In the genomic region with DNA sequence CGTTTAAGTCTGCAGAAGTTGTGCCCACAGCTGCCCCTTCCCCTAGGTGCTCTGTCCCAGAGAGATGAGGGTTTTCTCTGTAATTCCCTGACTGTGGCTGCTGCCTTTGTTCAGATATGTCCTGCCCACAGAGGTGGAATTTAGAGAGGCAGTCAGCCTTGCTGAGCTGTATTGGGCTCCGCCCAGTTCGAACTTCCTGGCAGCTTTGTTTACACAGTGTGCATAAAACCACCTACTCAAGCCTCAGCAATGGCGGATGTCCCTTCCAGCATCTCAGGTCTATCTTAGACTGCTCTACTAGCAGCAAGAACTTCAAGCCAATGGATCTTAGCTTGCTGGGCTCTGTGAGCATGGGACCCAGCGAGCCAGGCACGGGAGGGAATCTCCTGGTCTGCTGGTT, we compare ENCODE assay signal across 23 cellular contexts. TPM values are rescaled to one million over a fixed set of nuclear protein-coding genes. Genes with fewer than 3 reads are reported as not detected.
DNase-seq lines count a peak whose midpoint lies in the region; ATAC-seq and TF ChIP-seq lines count a peak whose summit lies in the region.
"Had no signal": no experiment of that assay in that cellular context is flagged by ENCODE, and none has a peak within 500 bp of the region (broad histone marks: within the 10 kb centered on the region; RNA-seq: fewer than 3 reads in every experiment).

No MANE protein-coding gene starts in this region.

- H3K36me3 ChIP-seq in adrenal gland (replicated peaks in 1 of 2): no peaks in the 10 kb centered on the region
- H3K36me3 ChIP-seq: BLaER1, Peyer's patch, upper lobe of left lung had no signal

- H3K4me1 ChIP-seq in adrenal gland (replicated peaks in 1 of 2): no peaks in the 10 kb centered on the region
- H3K4me1 ChIP-seq: BLaER1, Peyer's patch had no signal

- no peak overlapping the region for H3K27ac ChIP-seq in adrenal gland
- H3K27ac ChIP-seq: BLaER1, Peyer's patch, upper lobe of left lung had no signal

- DNase-seq in NCI-H1417 (lab: John Stamatoyannopoulos, UW) (peak in 2 of 3 experiments; percentile 19 to 58), NCI-H1417 treated with DMSO at 0.1 percent for 48 hours (lab: John Stamatoyannopoulos, UW) (no peak), DMS53 treated with DMSO at 0.1 percent for 48 hours (lab: John Stamatoyannopoulos, UW; ENCODE audit: unreplicated experiment) (peak; percentile 69), RPMI8226 (peak; percentile 32), kidney tubule cell (ENCODE audit: low spot score) (peak; percentile 66), adrenal gland (no peak)
- DNase-seq in stimulated activated CD4-positive, alpha-beta T cell treated with anti-CD3 and anti-CD28 coated beads, Interleukin-4, amount 100 ng/mL, for 1 hour: no peak
- DNase-seq: 8988T; activated CD8-positive, alpha-beta memory T cell treated with anti-CD3 and anti-CD28 coated beads for 24 hours; aorta; DMS 273 treated with DMSO at 0.1 percent for 48 hours; H7; NCI-H187 treated with DMSO at 0.1 percent for 48 hours; NCI-H524 treated with DMSO at 0.1 percent for 48 hours; Peyer's patch; retina; stimulated activated CD4-positive, alpha-beta T cell treated with anti-CD3 and anti-CD28 coated beads, Interleukin-15, amount 100 ng/mL, for 24 hours; stimulated activated naive CD4-positive, alpha-beta T cell had no signal

- H3K27me3 ChIP-seq in adrenal gland: no peaks in the 10 kb centered on the region
- H3K27me3 ChIP-seq: BLaER1, Peyer's patch, upper lobe of left lung had no signal

- no peak for ATAC-seq in HG03039 (IDR thresholded peaks at IDR 0.05; ENCODE audit: unreplicated experiment)

- intact Hi-C loops in adrenal gland (cut with DNase I): no loop called here

- 77 to 94% (median 84%) methylated on average over 3 to 6 of the region's 6 CpGs for WGBS in adrenal gland, 4 donors

- H3K9me3 ChIP-seq in adrenal gland (replicated peaks in 1 of 3): no peaks in the 10 kb centered on the region
- H3K9me3 ChIP-seq: Peyer's patch, upper lobe of left lung had no signal

- no peak overlapping the region for H3K4me3 ChIP-seq in adrenal gland
- H3K4me3 ChIP-seq: BLaER1, Peyer's patch, upper lobe of left lung had no signal

- no peak for TF ChIP-seq CTCF in adrenal gland (IDR thresholded peaks at IDR 0.05)

- no peak for TF ChIP-seq POLR2A in adrenal gland (IDR thresholded peaks at IDR 0.05)

RNA-seq across cellular contexts. Expression of gene LHCGR, which starts 48.1 kb away (rescaled TPM):
- total RNA-seq in adrenal gland: 1 to 10 TPM in 2 of 8 donors, under 1 TPM in 3, not detected in 3; 0.14 to 1.7 (median 0.65) TPM
- polyA plus RNA-seq in adrenal gland: 1 to 10 TPM in 2 of 3 donors, under 1 TPM in 1; 0.74 to 4.3 (median 2.4) TPM
- total RNA-seq: activated T-helper 2 cell treated with anti-CD3 and anti-CD28 coated beads, Interferon-gamma antibody, Interleukin-2, Interleukin-4, amounts not matched to agents 10 μg/mL and 5 μg/mL and 100 μg/mL, durations not matched to agents 14 hours and 24 hours and 36 hours; H7; kidney epithelial cell; Peyer's patch had no signal
- polyA plus RNA-seq: aorta had no signal

Comparison
In these comparisons a context has a peak if more than half of its experiments do, and no peak if none do; other contexts are left out.
1. DNase-seq: peak in NCI-H1417 (2 of 3), DMS53 treated with DMSO at 0.1 percent for 48 hours (single experiment), RPMI8226 (single experiment) and kidney tubule cell (single experiment); none in NCI-H1417 treated with DMSO at 0.1 percent for 48 hours (single experiment), stimulated activated CD4-positive, alpha-beta T cell treated with anti-CD3 and anti-CD28 coated beads, Interleukin-4, amount 100 ng/mL, for 1 hour (single experiment) and adrenal gland (0 of 7).